21 cellular contexts compared by ENCODE assay signal in genomic region chr1:42824481-42825057, GRCh38. TPM values are rescaled to one million over a fixed set of nuclear protein-coding genes. Genes with fewer than 3 reads are reported as not detected.
DNase-seq lines count a peak whose midpoint lies in the region; FAIRE-seq and TF ChIP-seq lines count a peak whose summit lies in the region.
"Had no signal": no experiment of that assay in that cellular context is flagged by ENCODE, and none has a peak within 500 bp of the region (broad histone marks: within the 10 kb centered on the region; RNA-seq: fewer than 3 reads in every experiment).

No MANE protein-coding gene starts in this region.

- WGBS in lower leg skin, 2 donors, result 93 to 98% methylated on average over 4 of the region's 4 CpGs

- DNase-seq in DMS53 (lab: John Stamatoyannopoulos, UW) (peak; percentile 11), DMS53 treated with DMSO at 0.1 percent for 48 hours (lab: John Stamatoyannopoulos, UW; ENCODE audit: unreplicated experiment) (no peak), NCI-H2029 treated with DMSO at 0.1 percent for 48 hours (lab: John Stamatoyannopoulos, UW) (peak; percentile 49), bronchial epithelial cell (ENCODE audit: low read depth) (no peak), urothelium cell line (ENCODE audit: low spot score) (no peak), COR-L47 (lab: John Stamatoyannopoulos, UW) (no peak), lower leg skin (ENCODE audit: low spot score in 2 of 2) (no peak)
- DNase-seq: Calu3; CD8-positive, alpha-beta T cell; GOT3; IMR-90; MM.1S; NCI-H2081; NCI-H2171; NCI-H226; NCI-H510A; NCI-H69; SIG-M5 had no signal

- no peak overlapping the region for H3K4me3 ChIP-seq in bronchial epithelial cell (ENCODE audit: low read depth, low read length)
- H3K4me3 ChIP-seq in lower leg skin (ENCODE audit: low read depth, poor library complexity, severe bottlenecking), result no peak overlapping the region
- H3K4me3 ChIP-seq: HAP-1 had no signal

- peaks cover under 1% of the 10 kb centered on the region for H3K36me3 ChIP-seq in bronchial epithelial cell (ENCODE audit: control insufficient read depth, insufficient read depth, low read length)
- H3K36me3 ChIP-seq: HAP-1 had no signal

- FAIRE-seq in bronchial epithelial cell (lab: Jason Lieb, UNC) (peak; percentile 64), urothelium cell line (lab: Jason Lieb, UNC) (peak; percentile 52)
- FAIRE-seq: G401.6, RCC 7860 had no signal

- H3K27me3 ChIP-seq in bronchial epithelial cell (ENCODE audit: control insufficient read depth, insufficient read depth, low read length), result no peaks in the 10 kb centered on the region

- no peak for TF ChIP-seq POLR2A in lower leg skin (IDR thresholded peaks at IDR 0.05)

- TF ChIP-seq CTCF in bronchial epithelial cell (IDR thresholded peaks at IDR 0.05; ENCODE audit: insufficient read depth, low read length, severe bottlenecking) (no peak), lower leg skin (IDR thresholded peaks at IDR 0.05) (no peak)

- intact Hi-C loops in lower leg skin (cut with DNase I; ENCODE audit: low total_unique reads), result no loop called here

RNA-seq across cellular contexts. Expression of gene SVBP, which starts 7.4 kb away (rescaled TPM):
- 18.2 and 21.0 TPM in 2 replicates for total RNA-seq in bronchial epithelial cell
- 10 to 100 TPM; 11.2 to 18.1 (median 14.1) TPM for total RNA-seq in lower leg skin

RNA-seq across cellular contexts. Expression of gene ERMAP, which starts 7.6 kb away (rescaled TPM):
- total RNA-seq in bronchial epithelial cell (5.3 and 6.3 TPM in 2 replicates), lower leg skin (10 to 100 TPM in 1 of 4 donors, 1 to 10 TPM in 3; 8.0 to 11.5 (median 9.3) TPM)

RNA-seq across cellular contexts. Expression of gene ZNF691, which starts 21.8 kb away (rescaled TPM):
- total RNA-seq in bronchial epithelial cell (4.5 and 6.8 TPM in 2 replicates), lower leg skin (10 to 100 TPM in 2 of 4 donors, 1 to 10 TPM in 2; 7.6 to 11.6 (median 9.9) TPM)

RNA-seq across cellular contexts. Expression of gene TMEM269, which starts 39.8 kb away (rescaled TPM):
- total RNA-seq in bronchial epithelial cell, result under 0.01 TPM in 2 replicates
- total RNA-seq in lower leg skin, result under 1 TPM in 3 of 4 donors, not detected in 1; 0.08 to 0.22 (median 0.13) TPM
- total RNA-seq: IMR-90 had no signal

RNA-seq across cellular contexts. Expression of gene C1orf50, which starts 57.5 kb away (rescaled TPM):
- total RNA-seq in bronchial epithelial cell, result 3.8 and 9.0 TPM in 2 replicates
- total RNA-seq in lower leg skin, result 1 to 10 TPM; 2.5 to 6.7 (median 3.6) TPM

Comparison
In these comparisons a context has a peak if more than half of its experiments do, and no peak if none do; other contexts are left out.
1. DNase-seq: peak in DMS53 (single experiment) and NCI-H2029 treated with DMSO at 0.1 percent for 48 hours (single experiment); none in DMS53 treated with DMSO at 0.1 percent for 48 hours (single experiment), bronchial epithelial cell (single experiment), urothelium cell line (single experiment), COR-L47 (single experiment) and lower leg skin (0 of 2).